ENCODE assay signal across 25 cellular contexts in genomic region chr22:29977107-29977506, GRCh38.
"Had no signal": no experiment of that assay in that cellular context is flagged by ENCODE, and none has a peak within 500 bp of the region (broad histone marks: within the 10 kb centered on the region; RNA-seq: fewer than 3 reads in every experiment).

No MANE protein-coding gene starts in this region.

- ATAC-seq: Right ventricle myocardium inferior, SK-N-SH treated with all-trans-retinoic acid at 6 μM for 48 hours had no signal

- H2AFZ ChIP-seq: PC-9 had no signal

- H3K4me2 ChIP-seq: PC-9 had no signal

- FAIRE-seq: HTR-8/SVneo had no signal

- DNase-seq: Karpas-422, KG1, MG63, NCI-H1092, NCI-H1105 treated with DMSO at 0.1 percent for 48 hours, NCI-H1417 treated with DMSO at 0.1 percent for 48 hours, NCI-H146, NCI-H1694 treated with DMSO at 0.1 percent for 48 hours, NCI-H1930, NCI-H2081, NCI-H2107, NCI-H2227 treated with DMSO at 0.1 percent for 48 hours, NCI-H524 treated with DMSO at 0.1 percent for 48 hours, NCI-H69, NCI-H774, OCI-M1, PC-9, Peyer's patch, SHP77 treated with DMSO at 0.1 percent for 48 hours, SJCRH30, T-helper 1 cell had no signal

- H3K27me3 ChIP-seq: MG63, Peyer's patch, SJCRH30 had no signal

- H3K4me3 ChIP-seq: MG63, PC-9, Peyer's patch, SJCRH30 had no signal

- H3K9me3 ChIP-seq: MG63, Peyer's patch, SJCRH30 had no signal

- H3K27ac ChIP-seq: HL-60, PC-9, Peyer's patch, SJCRH30 had no signal
